In genomic region chr1:179293340-179294327, GRCh38 we compare ENCODE assay signal across 8 cellular contexts. TPM values are rescaled to one million over a fixed set of nuclear protein-coding genes. Genes with fewer than 3 reads are reported as not detected.
DNase-seq lines count a peak whose midpoint lies in the region; ATAC-seq and TF ChIP-seq lines count a peak whose summit lies in the region.

SOAT1 (plus strand) TSS chr1:179293797; CDS start chr1:179302685, 8,888 bp downstream.

- H3K27ac ChIP-seq in HEK293 (ENCODE audit: extremely low read depth, low read depth, low read length) (peak within 1 kb of the TSS; percentile 76), thymus (ENCODE audit: low read depth) (peak within 1 kb of the TSS; percentile 90)

- peaks cover 44% of the 10 kb centered on the region for H3K4me1 Mint-ChIP-seq in activated naive CD4-positive, alpha-beta T cell treated with anti-CD3 and anti-CD28 coated beads, Interleukin-2, amount 50 U/mL, for 24 hours
- H3K4me1 Mint-ChIP-seq in osteocyte (ENCODE audit: unreplicated experiment): peaks cover 36% of the 10 kb centered on the region

- H3K4me3 Mint-ChIP-seq in activated naive CD4-positive, alpha-beta T cell treated with anti-CD3 and anti-CD28 coated beads, Interleukin-2, amount 50 U/mL, for 24 hours: peak within 1 kb of the TSS; percentile 95
- H3K4me3 Mint-ChIP-seq in osteocyte (ENCODE audit: unreplicated experiment): peak within 1 kb of the TSS; percentile 96

- H3K9me3 Mint-ChIP-seq in activated naive CD4-positive, alpha-beta T cell treated with anti-CD3 and anti-CD28 coated beads, Interleukin-2, amount 50 U/mL, for 24 hours: no peaks in the 10 kb centered on the region
- H3K9me3 Mint-ChIP-seq in osteocyte (ENCODE audit: unreplicated experiment): no peaks in the 10 kb centered on the region

- H3K27me3 ChIP-seq in GM06990 (replicated peaks; ENCODE audit: control insufficient read depth, insufficient read depth, low read length) (no peaks in the 10 kb centered on the region), thymus (ENCODE audit: control insufficient read depth, insufficient read depth) (no peaks in the 10 kb centered on the region)

- H3K4me1 ChIP-seq in HEK293 (ENCODE audit: control insufficient read depth, insufficient read depth, low read length): peaks cover 6% of the 10 kb centered on the region; the same call in 1 of the 2 replicates
- H3K4me1 ChIP-seq in thymus (ENCODE audit: control insufficient read depth, insufficient read depth, low read length): peaks cover 13% of the 10 kb centered on the region

- H3K27me3 Mint-ChIP-seq in activated naive CD4-positive, alpha-beta T cell treated with anti-CD3 and anti-CD28 coated beads, Interleukin-2, amount 50 U/mL, for 24 hours: no peaks in the 10 kb centered on the region
- no peaks in the 10 kb centered on the region for H3K27me3 Mint-ChIP-seq in osteocyte (ENCODE audit: unreplicated experiment)

- WGBS in thymus: under 1% methylated on average over 71 of the region's 71 CpGs

- CTCF ChIA-PET in HEK293 (lab: Yijun Ruan, JAX): interaction anchor here (0.6 to 2.3 kb wide), 10 partner anchors 10 to 1005 kb away, joined by 3 to 11 read pairs (median 4); partner anchors contain the start of gene AXDND1

- H3K9me3 ChIP-seq in HEK293 (ENCODE audit: control insufficient read depth, insufficient read depth, low read depth, low read length): no peaks in the 10 kb centered on the region
- no peaks in the 10 kb centered on the region for H3K9me3 ChIP-seq in thymus (ENCODE audit: control insufficient read depth)

- TF ChIP-seq CTCF in GM06990 (IDR thresholded peaks at IDR 0.05; ENCODE audit: insufficient read depth, low read length, poor library complexity, severe bottlenecking) (peak; percentile 19), HEK293 (tag by site-specific recombination; IDR thresholded peaks at IDR 0.05) (peak; percentile 72), osteocyte (IDR thresholded peaks at IDR 0.05) (no peak)

- POLR2A ChIA-PET in HEK293 (lab: Yijun Ruan, JAX): interaction anchor here (0.7 to 1.7 kb wide), 13 partner anchors 8 to 202 kb away, joined by 3 to 9 read pairs (median 3); partner anchors contain the start of gene AXDND1

- DNase-seq in GM06990 (ENCODE audit: extremely low read depth, insufficient read length): peak; percentile 95
- DNase-seq in MV-4-11 (lab: John Stamatoyannopoulos, UW): peak; percentile 80
- no peak for DNase-seq in glomerular endothelial cell (ENCODE audit: extremely low read depth, low read depth, low spot score)
- peak; percentile 97 for DNase-seq in osteocyte (ENCODE audit: extremely low spot score, unreplicated experiment)

- H3K27ac Mint-ChIP-seq in activated naive CD4-positive, alpha-beta T cell treated with anti-CD3 and anti-CD28 coated beads, Interleukin-2, amount 50 U/mL, for 24 hours: peak within 1 kb of the TSS; percentile 98
- peak within 1 kb of the TSS; percentile 92 for H3K27ac Mint-ChIP-seq in osteocyte (ENCODE audit: unreplicated experiment)

- H3K4me3 ChIP-seq in GM06990 (replicated peaks; ENCODE audit: low read depth, low read length): peak within 1 kb of the TSS; percentile 94
- H3K4me3 ChIP-seq in HEK293 (ENCODE audit: low read depth, low read length): peak within 1 kb of the TSS; percentile 81
- peak within 1 kb of the TSS; percentile 96 for H3K4me3 ChIP-seq in thymus (ENCODE audit: low read length)

- ATAC-seq in SK-N-SH treated with all-trans-retinoic acid at 6 μM for 48 hours: peak; percentile 97

- peaks cover 2% of the 10 kb centered on the region for H3K36me3 Mint-ChIP-seq in activated naive CD4-positive, alpha-beta T cell treated with anti-CD3 and anti-CD28 coated beads, Interleukin-2, amount 50 U/mL, for 24 hours
- no peaks in the 10 kb centered on the region for H3K36me3 Mint-ChIP-seq in osteocyte (ENCODE audit: unreplicated experiment)

- H3K36me3 ChIP-seq in GM06990 (ENCODE audit: control insufficient read depth, insufficient read depth, low read length): no peaks in the 10 kb centered on the region
- no peaks in the 10 kb centered on the region; a peak in 1 of 3 replicates for H3K36me3 ChIP-seq in HEK293 (ENCODE audit: control insufficient read depth in 2 of 2, insufficient read depth in 1 of 2, low read length in 2 of 2)
- H3K36me3 ChIP-seq in thymus (ENCODE audit: control insufficient read depth, insufficient read depth): no peaks in the 10 kb centered on the region

TF ChIP-seq in HEK293, 187 proteins besides CTCF, POLR2A, EP300 and RAD21 (continues in another document):
- TF ChIP-seq ZNF155 (tag by site-specific recombination; IDR thresholded peaks at IDR 0.05): no peak
- TF ChIP-seq SALL2 (tag by site-specific recombination; IDR thresholded peaks at IDR 0.05; ENCODE audit: borderline replicate concordance): no peak
- no peak for TF ChIP-seq ZNF513 (tag by site-specific recombination; IDR thresholded peaks at IDR 0.05)
- TF ChIP-seq ZNF112 (tag by site-specific recombination; IDR thresholded peaks at IDR 0.05): peak; percentile 64; the same call in 1 of the 2 replicates
- TF ChIP-seq ZNF830 (tag by site-specific recombination; IDR thresholded peaks at IDR 0.05; ENCODE audit: low read depth): peak; percentile 92
- peak; percentile 88 for TF ChIP-seq ZNF324 (tag by site-specific recombination; IDR thresholded peaks at IDR 0.05)
- TF ChIP-seq KLF10 (tag by site-specific recombination; IDR thresholded peaks at IDR 0.05): peak; percentile 91
- peak; percentile 89 for TF ChIP-seq ZSCAN30 (tag by site-specific recombination; IDR thresholded peaks at IDR 0.05)
- no peak for TF ChIP-seq ZNF626 (tag by site-specific recombination; IDR thresholded peaks at IDR 0.05)
- no peak; the same call in 1 of the 2 replicates for TF ChIP-seq ZNF121 (tag by site-specific recombination; IDR thresholded peaks at IDR 0.05)
- peak; percentile 98 for TF ChIP-seq ZNF600 (tag by site-specific recombination; IDR thresholded peaks at IDR 0.05)
- TF ChIP-seq ZNF555 (tag by site-specific recombination; conservative IDR thresholded peaks at IDR 0.05): no peak
- 0 out of 2 replicates have a peak, but pooled peaks have one; percentile 48 for TF ChIP-seq ZSCAN23 (tag by site-specific recombination; IDR thresholded peaks at IDR 0.05)
- TF ChIP-seq GLI2 (tag by site-specific recombination; IDR thresholded peaks at IDR 0.05; ENCODE audit: borderline replicate concordance, low read depth): no peak
- no peak; the same call in 1 of the 2 replicates for TF ChIP-seq OSR2 (tag by site-specific recombination; IDR thresholded peaks at IDR 0.05)
- peak; percentile 88 for TF ChIP-seq ZEB2 (tag by site-specific recombination; IDR thresholded peaks at IDR 0.05)

TF ChIP-seq in SK-N-SH treated with all-trans-retinoic acid at 6 μM for 48 hours, 23 proteins besides CTCF, POLR2A, EP300 and RAD21:
- TF ChIP-seq BACH2 (CRISPR knock-in tag; IDR thresholded peaks at IDR 0.05; ENCODE audit: borderline replicate concordance) (no peak), CSRNP3 (CRISPR knock-in tag; IDR thresholded peaks at IDR 0.05) (no peak), ZC3H10 (CRISPR knock-in tag; IDR thresholded peaks at IDR 0.05) (no peak), ARNTL (CRISPR knock-in tag; IDR thresholded peaks at IDR 0.05; ENCODE audit: borderline replicate concordance, low read depth) (no peak), ZNF70 (CRISPR knock-in tag; IDR thresholded peaks at IDR 0.05) (no peak), TSHZ2 (CRISPR knock-in tag; IDR thresholded peaks at IDR 0.05) (no peak), ZFP30 (CRISPR knock-in tag; IDR thresholded peaks at IDR 0.05) (no peak), TCF4 (CRISPR knock-in tag; IDR thresholded peaks at IDR 0.05; ENCODE audit: borderline replicate concordance) (no peak)

RNA-seq across cellular contexts. Expression of gene SOAT1, which starts in this region (rescaled TPM):
- total RNA-seq in glomerular endothelial cell: 17.1 and 23.6 TPM in 2 replicates
- total RNA-seq in osteocyte: 39.6 and 41.3 TPM in 2 replicates
- 8.8 TPM for polyA plus RNA-seq in thymus
